ENCODE assay signal across 8 cellular contexts in the genomic region with DNA sequence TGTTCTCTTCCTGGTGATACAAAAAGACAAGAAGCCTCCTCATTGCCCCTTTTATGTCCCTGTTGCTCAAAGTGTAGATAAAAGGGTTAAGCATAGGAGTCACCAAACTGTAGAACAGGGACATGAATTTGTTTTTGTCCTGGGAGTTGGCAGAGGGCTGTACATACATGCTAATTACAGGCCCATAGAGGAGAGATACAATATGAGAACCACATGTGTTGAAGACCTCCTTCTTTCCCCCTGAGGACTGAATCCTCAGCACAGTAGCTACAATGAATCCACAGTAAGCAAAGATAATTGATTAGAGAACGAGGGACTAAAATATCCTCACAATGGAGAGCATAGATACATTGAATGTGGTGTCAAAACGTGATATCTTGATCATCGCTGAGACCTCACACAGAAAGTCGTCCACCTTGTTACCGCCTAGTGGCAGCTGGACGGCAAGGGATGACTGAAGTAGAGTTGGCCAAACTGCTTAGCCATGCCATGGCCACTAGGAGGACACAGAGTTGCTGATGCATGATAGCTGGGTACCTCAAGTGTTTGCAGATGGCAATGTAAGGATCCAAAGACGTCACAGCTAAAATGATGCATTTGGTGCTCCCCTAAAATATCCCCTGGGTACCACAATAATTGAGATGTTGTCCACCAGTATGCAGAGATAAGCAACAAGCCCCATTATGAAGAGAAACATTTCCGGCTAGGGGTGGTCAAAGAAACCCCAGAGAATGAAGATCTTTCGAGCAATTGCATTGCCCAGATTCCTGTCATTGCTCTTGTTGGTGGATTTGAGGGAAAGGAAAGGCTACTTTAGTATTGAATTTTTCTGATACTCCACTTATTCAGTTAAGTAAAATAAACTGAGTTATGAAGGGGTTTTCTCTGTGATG. TPM values are rescaled to one million over a fixed set of nuclear protein-coding genes. Genes with fewer than 3 reads are reported as not detected.
A peak's percentile ranks its signal among the peaks of the same experiment; 100 is the strongest.
DNase-seq lines count a peak whose midpoint lies in the region; ATAC-seq and TF ChIP-seq lines count a peak whose summit lies in the region.

No MANE protein-coding gene starts in this region.

- POLR2A ChIA-PET in HCT116 (lab: Charles Lee): no interaction called here
- POLR2A ChIA-PET in PC-3 (lab: Charles Lee; ENCODE audit: unreplicated experiment): no interaction called here

- TF ChIP-seq CTCF in HCT116 (IDR thresholded peaks at IDR 0.05 in 2 of 3, conservative IDR thresholded peaks at IDR 0.05 in 1 of 3; ENCODE audit: borderline replicate concordance in 1 of 3, insufficient read depth in 1 of 3, low read depth in 2 of 3, low read length in 2 of 3) (peak; percentile 87 to 96 (median 92)), PC-3 (conservative IDR thresholded peaks at IDR 0.05; ENCODE audit: low read depth, low read length) (peak; percentile 85), smooth muscle cell (IDR thresholded peaks at IDR 0.05; ENCODE audit: borderline replicate concordance, insufficient read depth, poor library complexity, severe bottlenecking) (peak; percentile 49)

- H3K9me2 ChIP-seq in HCT116 (ENCODE audit: insufficient read depth) (no peaks in the 10 kb centered on the region), PC-3 (replicated peaks; ENCODE audit: low read length) (no peaks in the 10 kb centered on the region)

- peak overlapping the region; percentile 23 for H3K4me2 ChIP-seq in HCT116 (ENCODE audit: low read length)
- H3K4me2 ChIP-seq in PC-3 (ENCODE audit: low read length): no peak overlapping the region
- no peak overlapping the region for H3K4me2 ChIP-seq in smooth muscle cell

- peak; percentile 55 for TF ChIP-seq RAD21 in HCT116 (IDR thresholded peaks at IDR 0.05; ENCODE audit: low read depth)

- intact Hi-C loops in HCT116 (cut with micrococcal nuclease): no loop called here
- intact Hi-C loops in PC-3 (cut with micrococcal nuclease): no loop called here

- RAD21 ChIA-PET in HCT116 (lab: Charles Lee; ENCODE audit: low non-redundant PET in 1 of 2, low total read pairs in 2 of 2, uncharacterized antibody in 2 of 2, unreplicated experiment in 2 of 2): no interaction called here

- H3K27me3 ChIP-seq in HCT116 (ENCODE audit: insufficient read depth, low read length) (0 out of 2 replicates have a peak, but pooled peaks cover 4% of the 10 kb centered on the region), PC-3 (ENCODE audit: low read length) (peaks cover 23% of the 10 kb centered on the region; the same call in 1 of the 2 replicates), smooth muscle cell (ENCODE audit: low read depth) (peaks cover 19% of the 10 kb centered on the region)

- H3K79me2 ChIP-seq in HCT116 (ENCODE audit: insufficient read depth, low read length): no peaks in the 10 kb centered on the region
- no peaks in the 10 kb centered on the region for H3K79me2 ChIP-seq in PC-3 (ENCODE audit: low read length)
- no peaks in the 10 kb centered on the region for H3K79me2 ChIP-seq in smooth muscle cell (ENCODE audit: low read depth)

- H3K36me3 ChIP-seq in HCT116 (ENCODE audit: control insufficient read depth in 1 of 2, insufficient read depth in 2 of 2, low read length in 2 of 2) (no peaks in the 10 kb centered on the region), PC-3 (ENCODE audit: low read depth, low read length) (no peaks in the 10 kb centered on the region), smooth muscle cell (ENCODE audit: low read depth) (no peaks in the 10 kb centered on the region)

- TF ChIP-seq POLR2A in HCT116 (IDR thresholded peaks at IDR 0.05; ENCODE audit: borderline replicate concordance, extremely low read depth, insufficient read depth, insufficient read length) (no peak), erythroblast (IDR thresholded peaks at IDR 0.05; ENCODE audit: low read length) (no peak)

- DNase-seq in Daoy (ENCODE audit: low read depth): peak; percentile 65
- peak; percentile 51 for DNase-seq in HCT116 (ENCODE audit: low read depth, low spot score)
- DNase-seq in PC-3: peak; percentile 70
- peak; percentile 39 to 49 for DNase-seq in erythroblast (lab: John Stamatoyannopoulos, UW)
- DNase-seq in smooth muscle cell (lab: John Stamatoyannopoulos, UW; ENCODE audit: unreplicated experiment): no peak
- no peak for DNase-seq in anterior cingulate cortex (lab: John Stamatoyannopoulos, UW)

- H3K27ac ChIP-seq in HCT116 (ENCODE audit: low read depth, low read length) (no peak overlapping the region), PC-3 (ENCODE audit: low read length) (no peak overlapping the region), smooth muscle cell (ENCODE audit: low read depth) (no peak overlapping the region)

- H2AFZ ChIP-seq in HCT116 (ENCODE audit: low read depth, low read length, poor library complexity, severe bottlenecking) (peak overlapping the region; percentile 28), PC-3 (ENCODE audit: low read length) (no peak overlapping the region), smooth muscle cell (ENCODE audit: low read depth) (no peak overlapping the region)

- no peaks in the 10 kb centered on the region for H4K20me1 ChIP-seq in HCT116 (ENCODE audit: insufficient read depth)
- no peaks in the 10 kb centered on the region for H4K20me1 ChIP-seq in PC-3 (ENCODE audit: low read length)
- no peaks in the 10 kb centered on the region for H4K20me1 ChIP-seq in smooth muscle cell (ENCODE audit: low read depth)

- BruUV-seq in HCT116 (replicated peaks; lab: Mats Ljungman, UMichigan) (no TSS peak), PC-3 (replicated peaks; lab: Mats Ljungman, UMichigan) (no TSS peak)

- H3F3A ChIP-seq in PC-3 (ENCODE audit: low read length, unreplicated experiment) (no peaks in the 10 kb centered on the region), smooth muscle cell (ENCODE audit: low read depth) (no peaks in the 10 kb centered on the region)

- 36% methylated on average over 9 of the region's 9 CpGs for WGBS in smooth muscle cell (ENCODE audit: low lambda C conversion rate)

- CTCF ChIA-PET in HCT116 (lab: Charles Lee): interaction anchor here (0.6 to 1.1 kb wide), 8 partner anchors 12 to 1524 kb away, joined by 3 to 10 read pairs (median 4); no protein-coding TSS in a partner anchor
- CTCF ChIA-PET in PC-3 (lab: Charles Lee): no interaction called here

- H3K9ac ChIP-seq in HCT116 (ENCODE audit: low read length) (no peak overlapping the region), PC-3 (ENCODE audit: low read length) (no peak overlapping the region), smooth muscle cell (ENCODE audit: low read depth) (no peak overlapping the region)

- H3K4me3 ChIP-seq in HCT116 (replicated peaks in 1 of 2; ENCODE audit: low read depth in 1 of 2, low read length in 2 of 2): no peak overlapping the region
- H3K4me3 ChIP-seq in PC-3 (ENCODE audit: low read length): no peak overlapping the region
- H3K4me3 ChIP-seq in smooth muscle cell: no peak overlapping the region

- peak; percentile 100 for ATAC-seq in HCT116
- ATAC-seq in PC-3: peak; percentile 82
- no peak for ATAC-seq in HG02970 (IDR thresholded peaks at IDR 0.05; ENCODE audit: low FRiP score, unreplicated experiment)
- no peak for ATAC-seq in HG03520 (IDR thresholded peaks at IDR 0.05; ENCODE audit: unreplicated experiment)

- H3K9me3 ChIP-seq in HCT116 (ENCODE audit: control insufficient read depth in 1 of 2, insufficient read depth in 1 of 2, low read depth in 1 of 2, low read length in 2 of 2) (no peaks in the 10 kb centered on the region), PC-3 (ENCODE audit: low read length) (no peaks in the 10 kb centered on the region), smooth muscle cell (replicated peaks; ENCODE audit: low read depth) (no peaks in the 10 kb centered on the region)

- H3K4me1 ChIP-seq in HCT116 (ENCODE audit: control insufficient read depth in 1 of 2, insufficient read depth in 2 of 2, low read length in 2 of 2) (peaks cover 0 to 3% of the 10 kb centered on the region in 2 experiments; a peak in 1 of 4 replicates), PC-3 (ENCODE audit: insufficient read depth, low read length) (no peaks in the 10 kb centered on the region), smooth muscle cell (ENCODE audit: low read depth) (no peaks in the 10 kb centered on the region)

TF ChIP-seq in HCT116, 20 proteins besides CTCF, POLR2A, EP300 and RAD21 (continues in another document):
- TF ChIP-seq YY1 (IDR thresholded peaks at IDR 0.05; ENCODE audit: extremely low read depth, insufficient replicate concordance, low read depth, low read length) (no peak), CEBPB (IDR thresholded peaks at IDR 0.05; ENCODE audit: low read depth) (no peak), EGR1 (IDR thresholded peaks at IDR 0.05; ENCODE audit: low read depth) (no peak)

RNA-seq across cellular contexts. Expression of a gene that starts 15.0 kb away (rescaled TPM):
- total RNA-seq in Daoy (2014; rRNA removed; shearing (Covaris generic)): not detected in 2 replicates
- total RNA-seq in HCT116 (2021; ENCODE audit: unreplicated experiment) (not detected), PC-3 (2014; rRNA removed) (not detected in 2 replicates), smooth muscle cell (not detected in 2 replicates)
- polyA plus RNA-seq in HCT116 (2012): not detected in 2 replicates
- polyA plus RNA-seq in smooth muscle cell: not detected in 2 replicates

RNA-seq across cellular contexts. Expression of a gene that starts 27.1 kb away (rescaled TPM):
- total RNA-seq in Daoy (2014; rRNA removed; shearing (Covaris generic)): not detected in 2 replicates
- not detected for total RNA-seq in HCT116 (2021; ENCODE audit: unreplicated experiment)
- polyA plus RNA-seq in HCT116 (2012): not detected in 2 replicates
- not detected in 2 replicates for total RNA-seq in PC-3 (2014; rRNA removed)
- not detected in 2 replicates for total RNA-seq in smooth muscle cell
- polyA plus RNA-seq in smooth muscle cell: not detected in 2 replicates

RNA-seq across cellular contexts. Expression of a gene that starts 27.2 kb away (rescaled TPM):
- total RNA-seq in Daoy (2014; rRNA removed; shearing (Covaris generic)): not detected in 2 replicates
- total RNA-seq in HCT116 (2021; ENCODE audit: unreplicated experiment) (not detected), PC-3 (2014; rRNA removed) (not detected in 2 replicates), smooth muscle cell (not detected in 2 replicates)
- polyA plus RNA-seq in HCT116 (2012): not detected in 2 replicates
- not detected in 2 replicates for polyA plus RNA-seq in smooth muscle cell

RNA-seq across cellular contexts. Expression of a gene that starts 35.8 kb away (rescaled TPM):
- not detected in 2 replicates for total RNA-seq in Daoy (2014; rRNA removed; shearing (Covaris generic))
- total RNA-seq in HCT116 (2021; ENCODE audit: unreplicated experiment) (not detected), PC-3 (2014; rRNA removed) (0.29 TPM in 1 of 2 replicates, not detected in the other), smooth muscle cell (not detected in 2 replicates)
- polyA plus RNA-seq in HCT116 (2012): not detected in 2 replicates
- not detected in 2 replicates for polyA plus RNA-seq in smooth muscle cell

Comparison
In these comparisons a context has a peak if more than half of its experiments do, and no peak if none do; other contexts are left out.
1. DNase-seq: peak in Daoy (single experiment), HCT116 (single experiment), PC-3 (single experiment) and erythroblast (2 of 2); none in smooth muscle cell (single experiment) and anterior cingulate cortex (0 of 58).
2. ATAC-seq: peak in HCT116 (single experiment) and PC-3 (single experiment); none in HG02970 (single experiment) and HG03520 (single experiment).
3. Peak in every context shown above with its lines, with median percentiles within 50 percentile points of each other: CTCF ChIP-seq.